9 cellular contexts compared by ENCODE assay signal in the genomic region with DNA sequence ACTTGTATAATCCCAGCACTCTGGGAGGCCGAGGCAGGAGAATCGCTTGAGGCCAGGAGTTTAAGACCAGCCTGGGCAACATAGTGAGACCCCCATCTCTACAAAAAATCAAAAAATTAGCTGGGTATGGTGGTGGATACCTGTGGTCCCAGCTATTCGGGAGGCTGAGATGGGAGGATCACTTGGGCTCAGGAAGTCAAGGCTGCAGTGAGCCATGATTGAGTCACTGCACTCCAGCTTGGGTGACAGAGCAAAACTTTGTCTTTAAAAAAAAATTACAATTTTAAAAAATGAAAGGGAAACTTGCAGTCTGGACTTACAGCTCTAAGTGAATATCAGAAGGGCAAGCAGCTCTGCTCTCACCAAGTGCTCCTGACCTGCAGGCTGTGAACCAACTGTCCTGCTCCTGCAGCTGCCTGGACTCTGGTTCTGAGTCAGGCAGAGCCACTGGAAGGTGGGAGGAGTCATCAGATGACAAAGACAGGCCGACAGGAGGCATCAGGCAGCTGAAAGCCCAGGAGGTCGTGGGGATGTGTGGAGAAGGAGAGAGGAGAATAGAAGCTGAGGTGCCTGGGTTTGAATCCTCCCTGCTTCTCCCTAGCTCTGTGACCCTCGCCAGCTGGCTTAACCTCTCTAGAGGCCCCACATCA. TPM values are rescaled to one million over a fixed set of nuclear protein-coding genes. Genes with fewer than 3 reads are reported as not detected.
DNase-seq lines count a peak whose midpoint lies in the region; ATAC-seq, FAIRE-seq and TF ChIP-seq lines count a peak whose summit lies in the region.
"Had no signal": no experiment of that assay in that cellular context is flagged by ENCODE, and none has a peak within 500 bp of the region (broad histone marks: within the 10 kb centered on the region; RNA-seq: fewer than 3 reads in every experiment).

No MANE protein-coding gene starts in this region.

- H3K18ac ChIP-seq in H1 (ENCODE audit: extremely low read depth, low read length) = no peak overlapping the region

- H3K27me3 ChIP-seq in H1 (replicated peaks in 1 of 4; ENCODE audit: control insufficient read depth in 3 of 4, extremely low read depth in 1 of 4, insufficient read depth in 3 of 4, low read length in 3 of 4) (no peaks in the 10 kb centered on the region; a peak in 2 of 7 replicates), ovary (no peaks in the 10 kb centered on the region)

- H3K79me1 ChIP-seq in H1 (ENCODE audit: low read depth, low read length) = no peaks in the 10 kb centered on the region

- H2AK5ac ChIP-seq in H1 (ENCODE audit: low read depth, low read length) = no peak overlapping the region

- no peak overlapping the region for H2BK15ac ChIP-seq in H1 (ENCODE audit: low read length)

- peaks cover 0 to 1% of the 10 kb centered on the region in 2 experiments for H4K20me1 ChIP-seq in H1 (replicated peaks in 1 of 2; ENCODE audit: control insufficient read depth in 1 of 2, insufficient read depth in 2 of 2, low read length in 2 of 2)

- H2BK12ac ChIP-seq in H1 (ENCODE audit: low read depth, low read length) = no peak overlapping the region

- H2BK5ac ChIP-seq in H1 (ENCODE audit: low read depth, low read length) = no peak overlapping the region

- H3K4me1 ChIP-seq in H1 (replicated peaks in 1 of 4; ENCODE audit: control insufficient read depth in 3 of 4, insufficient read depth in 4 of 4, low read length in 3 of 4) (peaks cover 0 to 15% (median 11%) of the 10 kb centered on the region in 4 experiments; a peak in 6 of 7 replicates), ovary (ENCODE audit: insufficient read depth) (peaks cover 9% of the 10 kb centered on the region)

- no peak overlapping the region for H2BK120ac ChIP-seq in H1 (replicated peaks; ENCODE audit: low read depth, low read length)

- H3K56ac ChIP-seq in H1 (replicated peaks; ENCODE audit: insufficient read length, low read depth, low read length) = no peak overlapping the region

- no peak overlapping the region for H2AFZ ChIP-seq in H1 (ENCODE audit: low read length)

- in situ Hi-C loops in GM13977 (cut with MboI; ENCODE audit: low pct_unique_long_range_greater_than_20kb, low sequenced_read_pairs, unreplicated experiment) = no loop called here
- in situ Hi-C loops in KBM-7 (cut with MboI; ENCODE audit: low pct_unique_long_range_greater_than_20kb, low sequenced_read_pairs) = no loop called here

- H4K91ac ChIP-seq in H1 (replicated peaks; ENCODE audit: insufficient read length, low read length) = no peak overlapping the region

- H3K4me3 ChIP-seq in H1 (ENCODE audit: extremely low read depth in 1 of 4, insufficient read depth in 2 of 4, low read depth in 3 of 4, low read length in 4 of 4) (no peak overlapping the region), ovary (no peak overlapping the region)

- TF ChIP-seq CTCF in GM13977 (IDR thresholded peaks at IDR 0.05; ENCODE audit: extremely low read depth, insufficient read depth, missing control alignments) (peak; percentile 20), H1 (IDR thresholded peaks at IDR 0.05; ENCODE audit: control extremely low read depth in 1 of 3, insufficient read depth in 1 of 3, low read depth in 1 of 3, low read length in 3 of 3) (peak in 2 of 3 experiments; percentile 19 to 21; a peak in 2 of 4 replicates), ovary (IDR thresholded peaks at IDR 0.05) (no peak)

- TF ChIP-seq EP300 in H1 (IDR thresholded peaks at IDR 0.05; ENCODE audit: borderline replicate concordance in 1 of 2, low read depth in 2 of 2, low read length in 2 of 2) (no peak), ovary (IDR thresholded peaks at IDR 0.05) (no peak)

- no peak overlapping the region for H3K4ac ChIP-seq in H1 (replicated peaks; ENCODE audit: insufficient read length, low read depth, low read length)

- no peak overlapping the region for H4K5ac ChIP-seq in H1 (ENCODE audit: insufficient read length, low read depth, low read length)

- no peak overlapping the region for H3K4me2 ChIP-seq in H1 (ENCODE audit: insufficient read depth in 1 of 2, low read depth in 2 of 2, low read length in 2 of 2)

- peak; percentile 66 for DNase-seq in GM13977 (ENCODE audit: low spot score)
- DNase-seq in MV-4-11 (lab: John Stamatoyannopoulos, UW) = peak; percentile 44
- DNase-seq in H1 (ENCODE audit: low read depth in 1 of 2, low spot score in 2 of 2) = no peak
- no peak for DNase-seq in SKM-1 treated with dmso at 0.1 percent for 144 hours (lab: John Stamatoyannopoulos, UW; ENCODE audit: unreplicated experiment)
- DNase-seq in KBM-7 = no peak
- no peak for DNase-seq in ovary

- peak; percentile 1 to 17; a peak in 1 of 4 replicates for TF ChIP-seq RAD21 in H1 (IDR thresholded peaks at IDR 0.05 in 1 of 2, conservative IDR thresholded peaks at IDR 0.05 in 1 of 2; ENCODE audit: low read depth in 2 of 2, low read length in 2 of 2)

- TF ChIP-seq POLR2A in H1 (IDR thresholded peaks at IDR 0.05; ENCODE audit: control extremely low read depth in 1 of 2, low read depth in 2 of 2, low read length in 2 of 2) = no peak
- no peak for TF ChIP-seq POLR2A in ovary (IDR thresholded peaks at IDR 0.05)

- no peaks in the 10 kb centered on the region for H3K9me3 ChIP-seq in H1 (ENCODE audit: insufficient read depth in 2 of 2, low read depth in 1 of 2, low read length in 1 of 2)
- H3K9me3 ChIP-seq in ovary = no peaks in the 10 kb centered on the region

- H3K27ac ChIP-seq in H1 (ENCODE audit: low read depth, low read length) (no peak overlapping the region), ovary (peak overlapping the region in 1 of 2 donors; percentile 45)

- H3K79me2 ChIP-seq in H1 (ENCODE audit: control insufficient read depth in 1 of 2, insufficient read depth in 2 of 2, low read length in 2 of 2) = no peaks in the 10 kb centered on the region

- no peak for FAIRE-seq in H1 (lab: Jason Lieb, UNC)

- no peak overlapping the region for H4K8ac ChIP-seq in H1 (ENCODE audit: extremely low read depth, insufficient read depth, low read length)

- H3K23me2 ChIP-seq in H1 (ENCODE audit: low read depth, low read length) = no peaks in the 10 kb centered on the region; the same call in 1 of the 2 replicates

- H3K9ac ChIP-seq in H1 (replicated peaks in 1 of 4; ENCODE audit: extremely low read depth in 1 of 4, low read depth in 3 of 4, low read length in 3 of 4) = no peak overlapping the region

- no peak overlapping the region for H3K23ac ChIP-seq in H1 (ENCODE audit: insufficient read length)

- peak; percentile 63 for ATAC-seq in GM21723 (IDR thresholded peaks at IDR 0.05; ENCODE audit: unreplicated experiment)

- H3K36me3 ChIP-seq in H1 (ENCODE audit: control insufficient read depth in 2 of 4, insufficient read depth in 4 of 4, low read length in 3 of 4) (peaks cover 2 to 25% (median 11%) of the 10 kb centered on the region in 4 experiments; a peak in 5 of 8 replicates), ovary (no peaks in the 10 kb centered on the region)

- H2BK20ac ChIP-seq in H1 (ENCODE audit: low read length) = no peak overlapping the region

- H3K14ac ChIP-seq in H1 (ENCODE audit: insufficient read length) = no peak overlapping the region

- POLR2A ChIA-PET in H1 (lab: Charles Lee; ENCODE audit: partially characterized antibody) = interaction anchor here (0.5 to 7.2 kb wide), 11 partner anchors 16 to 131 kb away, joined by 3 to 47 read pairs (median 4); no protein-coding TSS in a partner anchor

- intact Hi-C loops in ovary (cut with DNase I) = no loop called here

- 68% methylated on average over 6 of the region's 6 CpGs; no CpG with 5 or more reads in 1 of the 2 experiments for WGBS in H1 (ENCODE audit: extremely low coverage in 1 of 2, insufficient coverage in 1 of 2, insufficient read length in 1 of 2, insufficient replicate concordance in 2 of 2, low coverage in 1 of 2, low lambda C conversion rate in 2 of 2, missing lambda C conversion rate in 1 of 2), 2 experiments
- 63 to 66% (median 65%) methylated on average over 6 of the region's 6 CpGs for WGBS in ovary, 3 donors

- CTCF ChIA-PET in H1 (lab: Charles Lee; ENCODE audit: partially characterized antibody) = interaction anchor here (0.7 to 5.5 kb wide), 18 partner anchors 10 to 207 kb away, joined by 3 to 34 read pairs (median 5); a partner anchor contains a TSS

RNA-seq across cellular contexts. Expression of a gene that starts 9.6 kb away (rescaled TPM):
- total RNA-seq in H1 (2021; fragmentation: NEBNext Ultra II Directional; extraction: Animal tissue kit (Norgen Biotek cat#: 25700)) = not detected in 2 replicates
- polyA plus RNA-seq in H1 (2011; rRNA removed) (0.13 and 0.18 TPM in 2 replicates), ovary (not detected)
- 0.22 TPM for polyA plus RNA-seq in H1 (2011; cell fraction: cytosol; rRNA removed)
- 0.23 TPM for polyA plus RNA-seq in H1 (2011; cell fraction: nucleus; rRNA removed)
- polyA plus RNA-seq in H1 (2012, experiment 1 of 2) = 0.31 to 0.55 TPM (median 0.44 TPM) in 4 replicates
- polyA plus RNA-seq in H1 (2012, experiment 2 of 2) = 0.26 TPM
- polyA plus RNA-seq in H1 (2013, experiment 1 of 2) = 0.24 TPM
- polyA plus RNA-seq in H1 (2013, experiment 2 of 2) = 0.11 TPM
- not detected in 2 replicates for polyA minus RNA-seq in H1 (2011; rRNA and poly(A)+ RNA removed)
- not detected for polyA minus RNA-seq in H1 (2011; cell fraction: cytosol; rRNA and poly(A)+ RNA removed)
- polyA minus RNA-seq in H1 (2011; cell fraction: nucleus; rRNA and poly(A)+ RNA removed) = not detected
- total RNA-seq in ovary = not detected
- total RNA-seq: T-helper 1 cell treated with Interleukin-12 subunit alpha and Interleukin-12 subunit beta and Interleukin-4 antibody, amounts not matched to agents 30 ng/mL and 1 ng/mL, for 36 hours had no signal
- polyA plus RNA-seq: neural cell had no signal

RNA-seq across cellular contexts. Expression of a gene that starts 16.4 kb away (rescaled TPM):
- 109 and 117 TPM in 2 replicates for total RNA-seq in H1 (2021; fragmentation: NEBNext Ultra II Directional; extraction: Animal tissue kit (Norgen Biotek cat#: 25700))
- polyA plus RNA-seq in H1 (2011; rRNA removed) (208 and 227 TPM in 2 replicates), ovary (10 to 100 TPM; 32.0 to 36.2 TPM)
- polyA plus RNA-seq in H1 (2011; cell fraction: cytosol; rRNA removed) = 230 TPM
- 119 TPM for polyA plus RNA-seq in H1 (2011; cell fraction: nucleus; rRNA removed)
- 158 to 185 TPM (median 175 TPM) in 4 replicates for polyA plus RNA-seq in H1 (2012, experiment 1 of 2)
- 187 TPM for polyA plus RNA-seq in H1 (2012, experiment 2 of 2)
- polyA plus RNA-seq in H1 (2013, experiment 1 of 2) = 152 TPM
- polyA plus RNA-seq in H1 (2013, experiment 2 of 2) = 158 TPM
- polyA minus RNA-seq in H1 (2011; rRNA and poly(A)+ RNA removed) = 71.3 and 73.7 TPM in 2 replicates
- polyA minus RNA-seq in H1 (2011; cell fraction: cytosol; rRNA and poly(A)+ RNA removed) = 25.8 TPM
- polyA minus RNA-seq in H1 (2011; cell fraction: nucleus; rRNA and poly(A)+ RNA removed) = 40.7 TPM
- total RNA-seq in ovary = 10 to 100 TPM; 23.4 to 42.0 (median 38.0) TPM

RNA-seq across cellular contexts. Expression of a gene that starts 20.5 kb away (rescaled TPM):
- total RNA-seq in H1 (2021; fragmentation: NEBNext Ultra II Directional; extraction: Animal tissue kit (Norgen Biotek cat#: 25700)) = 67.8 and 68.1 TPM in 2 replicates
- polyA plus RNA-seq in H1 (2011; rRNA removed) (89.2 and 94.8 TPM in 2 replicates), ovary (100 to 1,000 TPM in 1 of 2 donors, 10 to 100 TPM in 1; 51.1 to 114 TPM)
- polyA plus RNA-seq in H1 (2011; cell fraction: cytosol; rRNA removed) = 92.7 TPM
- polyA plus RNA-seq in H1 (2011; cell fraction: nucleus; rRNA removed) = 76.4 TPM
- 85.5 to 104 TPM (median 94.8 TPM) in 4 replicates for polyA plus RNA-seq in H1 (2012, experiment 1 of 2)
- polyA plus RNA-seq in H1 (2012, experiment 2 of 2) = 94.0 TPM
- 54.7 TPM for polyA plus RNA-seq in H1 (2013, experiment 1 of 2)
- polyA plus RNA-seq in H1 (2013, experiment 2 of 2) = 57.9 TPM
- 95.5 and 96.0 TPM in 2 replicates for polyA minus RNA-seq in H1 (2011; rRNA and poly(A)+ RNA removed)
- 37.5 TPM for polyA minus RNA-seq in H1 (2011; cell fraction: cytosol; rRNA and poly(A)+ RNA removed)
- 32.1 TPM for polyA minus RNA-seq in H1 (2011; cell fraction: nucleus; rRNA and poly(A)+ RNA removed)
- total RNA-seq in ovary = 10 to 100 TPM; 27.2 to 71.0 (median 59.7) TPM

RNA-seq across cellular contexts. Expression of a gene that starts 31.5 kb away (rescaled TPM):
- total RNA-seq in H1 (2021; fragmentation: NEBNext Ultra II Directional; extraction: Animal tissue kit (Norgen Biotek cat#: 25700)) = 30.1 and 34.5 TPM in 2 replicates
- polyA plus RNA-seq in H1 (2011; rRNA removed) (58.0 and 79.5 TPM in 2 replicates), ovary (10 to 100 TPM; 14.8 to 30.4 TPM)
- 51.3 TPM for polyA plus RNA-seq in H1 (2011; cell fraction: cytosol; rRNA removed)
- polyA plus RNA-seq in H1 (2011; cell fraction: nucleus; rRNA removed) = 92.4 TPM
- polyA plus RNA-seq in H1 (2012, experiment 1 of 2) = 27.7 to 39.6 TPM (median 34.4 TPM) in 4 replicates
- polyA plus RNA-seq in H1 (2012, experiment 2 of 2) = 34.6 TPM
- polyA plus RNA-seq in H1 (2013, experiment 1 of 2) = 25.5 TPM
- 27.2 TPM for polyA plus RNA-seq in H1 (2013, experiment 2 of 2)
- 54.4 and 66.2 TPM in 2 replicates for polyA minus RNA-seq in H1 (2011; rRNA and poly(A)+ RNA removed)
- polyA minus RNA-seq in H1 (2011; cell fraction: cytosol; rRNA and poly(A)+ RNA removed) = 27.5 TPM
- 36.7 TPM for polyA minus RNA-seq in H1 (2011; cell fraction: nucleus; rRNA and poly(A)+ RNA removed)
- 10 to 100 TPM; 11.5 to 23.5 (median 18.6) TPM for total RNA-seq in ovary

RNA-seq across cellular contexts. Expression of a gene that starts 50.5 kb away (rescaled TPM):
- total RNA-seq in H1 (2021; fragmentation: NEBNext Ultra II Directional; extraction: Animal tissue kit (Norgen Biotek cat#: 25700)) = 50.9 and 57.3 TPM in 2 replicates
- 54.8 and 78.8 TPM in 2 replicates for polyA plus RNA-seq in H1 (2011; rRNA removed)
- polyA plus RNA-seq in H1 (2011; cell fraction: cytosol; rRNA removed) = 37.7 TPM
- 62.1 TPM for polyA plus RNA-seq in H1 (2011; cell fraction: nucleus; rRNA removed)
- 56.7 to 76.6 TPM (median 65.9 TPM) in 4 replicates for polyA plus RNA-seq in H1 (2012, experiment 1 of 2)
- polyA plus RNA-seq in H1 (2012, experiment 2 of 2) = 69.6 TPM
- polyA plus RNA-seq in H1 (2013, experiment 1 of 2) = 117 TPM
- 123 TPM for polyA plus RNA-seq in H1 (2013, experiment 2 of 2)
- 37.0 and 41.9 TPM in 2 replicates for polyA minus RNA-seq in H1 (2011; rRNA and poly(A)+ RNA removed)
- polyA minus RNA-seq in H1 (2011; cell fraction: cytosol; rRNA and poly(A)+ RNA removed) = 29.6 TPM
- polyA minus RNA-seq in H1 (2011; cell fraction: nucleus; rRNA and poly(A)+ RNA removed) = 18.7 TPM
- total RNA-seq in ovary = 100 to 1,000 TPM; 454 to 906 (median 709) TPM
- 1,000 to 10,000 TPM in 1 of 2 donors, 100 to 1,000 TPM in 1; 731 to 2,358 TPM for polyA plus RNA-seq in ovary

Comparison
In these comparisons a context has a peak if more than half of its experiments do, and no peak if none do; other contexts are left out.
1. DNase-seq: peak in GM13977 (single experiment) and MV-4-11 (single experiment); none in H1 (0 of 2), SKM-1 treated with dmso at 0.1 percent for 144 hours (single experiment), KBM-7 (single experiment) and ovary (0 of 5).
2. CTCF ChIP-seq: peak in GM13977 (single experiment) and H1 (2 of 3); none in ovary (0 of 3).